In the genomic region with DNA sequence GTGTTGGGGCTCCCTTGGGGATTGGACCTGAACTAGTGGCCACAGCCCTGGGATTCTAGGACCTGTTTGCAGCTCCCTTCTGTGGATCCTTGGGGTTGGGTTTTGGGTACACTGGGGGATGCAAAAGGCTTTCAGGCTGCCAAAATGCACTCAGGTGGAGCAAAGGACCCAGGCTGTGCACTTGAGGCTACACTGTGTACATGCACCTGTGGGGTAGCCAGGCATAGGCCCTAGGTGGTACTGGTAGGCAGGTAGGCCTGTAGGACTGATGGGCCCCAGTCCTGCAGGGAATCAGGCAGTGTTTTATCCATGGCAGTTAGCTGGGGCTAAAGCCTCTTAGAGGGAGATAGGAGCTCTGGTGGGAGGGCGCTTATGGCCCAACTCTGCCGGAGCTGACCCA, we compare ENCODE assay signal across 29 cellular contexts.
"Had no signal": no experiment of that assay in that cellular context is flagged by ENCODE, and none has a peak within 500 bp of the region (broad histone marks: within the 10 kb centered on the region; RNA-seq: fewer than 3 reads in every experiment).

No MANE protein-coding gene starts in this region.

- DNase-seq: hippocampal formation; immature natural killer cell; islet precursor cell; kidney glomerular epithelial cell; left cardiac atrium; lower lobe of right lung; mammary epithelial cell; mesendoderm; naive B cell; natural killer cell; nephron progenitor cell; pancreas; retina; right cardiac atrium; stimulated activated CD4-positive, alpha-beta T cell treated with anti-CD3 and anti-CD28 coated beads, Interleukin-12 subunit alpha, Interleukin-12 subunit beta, amount 100 ng/mL, for 4 hours; stimulated activated CD4-positive, alpha-beta T cell treated with anti-CD3 and anti-CD28 coated beads, Interleukin-15, amount 100 ng/mL, for 24 hours; stimulated activated CD4-positive, alpha-beta T cell treated with anti-CD3 and anti-CD28 coated beads, Interleukin-2, amount 100 ng/mL, for 24 hours; stimulated activated CD4-positive, alpha-beta T cell treated with anti-CD3 and anti-CD28 coated beads, Interleukin-4, amount 100 ng/mL, for 1 hour; stimulated activated naive CD4-positive, alpha-beta T cell; tibial artery; trophoblast cell; uterus had no signal

- H3K27me3 ChIP-seq: neural progenitor cell, pancreas, suprapubic skin, tibial artery, uterus had no signal

- H3K4me2 ChIP-seq: neural progenitor cell had no signal

- H3K36me3 ChIP-seq: lower lobe of right lung, neural progenitor cell, pancreas, prostate gland, suprapubic skin, thoracic aorta, tibial artery, uterus had no signal

- ATAC-seq: left cardiac atrium, left lobe of liver, lower lobe of right lung, natural killer cell, pancreas, right cardiac atrium, sciatic nerve had no signal

- H3K27ac ChIP-seq: lower lobe of right lung, neural progenitor cell, pancreas, prostate gland, skin epidermis, suprapubic skin, thoracic aorta, tibial artery, uterus had no signal

- H3K4me3 ChIP-seq: lower lobe of right lung, neural progenitor cell, pancreas, prostate gland, skin epidermis, suprapubic skin, thoracic aorta, tibial artery, uterus had no signal

- H3K9ac ChIP-seq: neural progenitor cell had no signal

- H3K4me1 ChIP-seq: lower lobe of right lung, neural progenitor cell, pancreas, prostate gland, suprapubic skin, tibial artery, uterus had no signal

- H3K9me3 ChIP-seq: lower lobe of right lung, pancreas, prostate gland, suprapubic skin, thoracic aorta, tibial artery, uterus had no signal
